Comparison of ENCODE assay signal across 26 cellular contexts in genomic region chr22:42132457-42132856, GRCh38. TPM values are rescaled to one million over a fixed set of nuclear protein-coding genes. Genes with fewer than 3 reads are reported as not detected.
A peak's percentile ranks its signal among the peaks of the same experiment; 100 is the strongest.
DNase-seq lines count a peak whose midpoint lies in the region; TF ChIP-seq lines count a peak whose summit lies in the region.
"Had no signal": no experiment of that assay in that cellular context is flagged by ENCODE, and none has a peak within 500 bp of the region (broad histone marks: within the 10 kb centered on the region; RNA-seq: fewer than 3 reads in every experiment).

No MANE protein-coding gene starts in this region.

- no peak for TF ChIP-seq CTCF in neural crest cell (conservative IDR thresholded peaks at IDR 0.05)
- no peak for TF ChIP-seq CTCF in chondrocyte (IDR thresholded peaks at IDR 0.05)

- no peak overlapping the region for H3K9ac ChIP-seq in BLaER1
- H3K9ac ChIP-seq: parathyroid adenoma had no signal

- H3K27ac Mint-ChIP-seq in neural crest cell (ENCODE audit: unreplicated experiment): no peak overlapping the region
- H3K27ac Mint-ChIP-seq in chondrocyte (ENCODE audit: unreplicated experiment): no peak overlapping the region
- H3K27ac Mint-ChIP-seq: activated T-cell treated with anti-CD3 and anti-CD28 coated beads, Interleukin-2, amount 50 U/mL, for 72 hours; natural killer cell treated with Interleukin-12 subunit alpha and Interleukin-12 subunit beta and Interleukin-15 and Interleukin-18, amount 100 ng/mL, for 72 hours; T-helper 2 cell treated with Interferon-gamma antibody and Interleukin-4, amounts not matched to agents 5 μg/mL and 100 μg/mL, for 36 hours had no signal

- H3K9me3 ChIP-seq in BLaER1: no peaks in the 10 kb centered on the region
- H3K9me3 ChIP-seq: mucosa of descending colon, upper lobe of left lung had no signal

- no peaks in the 10 kb centered on the region for H4K20me1 ChIP-seq in BLaER1

- no peaks in the 10 kb centered on the region for H3K36me3 ChIP-seq in BLaER1
- H3K36me3 ChIP-seq: MG63, upper lobe of left lung had no signal

- H3K4me3 ChIP-seq in BLaER1: no peak overlapping the region
- H3K4me3 ChIP-seq: lung, MG63, mucosa of descending colon, upper lobe of left lung had no signal

- no peaks in the 10 kb centered on the region for H3K27me3 ChIP-seq in BLaER1
- H3K27me3 ChIP-seq: MG63, upper lobe of left lung had no signal

- no peaks in the 10 kb centered on the region for H3K27me3 Mint-ChIP-seq in neural crest cell (ENCODE audit: low read depth)
- no peaks in the 10 kb centered on the region for H3K27me3 Mint-ChIP-seq in chondrocyte (ENCODE audit: low read depth)
- H3K27me3 Mint-ChIP-seq: activated CD4-positive, alpha-beta T cell treated with anti-CD3 and anti-CD28 coated beads, Interleukin-2, amount 10 ng/mL, durations not matched to agents 7 days and 5 days; natural killer cell treated with Interleukin-12 subunit alpha and Interleukin-12 subunit beta and Interleukin-15 and Interleukin-18, amount 100 ng/mL, for 72 hours had no signal

- H3K9me3 Mint-ChIP-seq in neural crest cell (no peaks in the 10 kb centered on the region), chondrocyte (ENCODE audit: low read depth) (no peaks in the 10 kb centered on the region)
- H3K9me3 Mint-ChIP-seq: activated CD4-positive, alpha-beta T cell treated with anti-CD3 and anti-CD28 coated beads, Interleukin-2, amount 10 ng/mL, durations not matched to agents 7 days and 5 days; activated T-cell treated with anti-CD3 and anti-CD28 coated beads, Interleukin-2, amount 50 U/mL, for 72 hours; natural killer cell treated with Interleukin-12 subunit alpha and Interleukin-12 subunit beta and Interleukin-15 and Interleukin-18, amount 100 ng/mL, for 72 hours; T-helper 2 cell treated with Interferon-gamma antibody and Interleukin-4, amounts not matched to agents 5 μg/mL and 100 μg/mL, for 36 hours had no signal

- peaks cover 31% of the 10 kb centered on the region for H3K4me1 ChIP-seq in BLaER1
- H3K4me1 ChIP-seq: parathyroid adenoma had no signal

- H3K27ac ChIP-seq in BLaER1: no peak overlapping the region
- H3K27ac ChIP-seq: parathyroid adenoma, upper lobe of left lung had no signal

- peak overlapping the region; percentile 32 for H3K4me2 ChIP-seq in BLaER1

- H3K36me3 Mint-ChIP-seq in neural crest cell (ENCODE audit: low read depth): no peaks in the 10 kb centered on the region
- H3K36me3 Mint-ChIP-seq in chondrocyte (ENCODE audit: low read depth): no peaks in the 10 kb centered on the region
- H3K36me3 Mint-ChIP-seq: natural killer cell treated with Interleukin-12 subunit alpha and Interleukin-12 subunit beta and Interleukin-15 and Interleukin-18, amount 100 ng/mL, for 72 hours had no signal

- peak overlapping the region; percentile 2 for H3K4me3 Mint-ChIP-seq in neural crest cell
- no peak overlapping the region for H3K4me3 Mint-ChIP-seq in chondrocyte (ENCODE audit: unreplicated experiment)
- H3K4me3 Mint-ChIP-seq: activated CD4-positive, alpha-beta T cell treated with anti-CD3 and anti-CD28 coated beads, Interleukin-2, amount 10 ng/mL, durations not matched to agents 7 days and 5 days; activated T-cell treated with anti-CD3 and anti-CD28 coated beads, Interleukin-2, amount 50 U/mL, for 72 hours; natural killer cell treated with Interleukin-12 subunit alpha and Interleukin-12 subunit beta and Interleukin-15 and Interleukin-18, amount 100 ng/mL, for 72 hours; T-helper 2 cell treated with Interferon-gamma antibody and Interleukin-4, amounts not matched to agents 5 μg/mL and 100 μg/mL, for 36 hours had no signal

- H3K4me1 Mint-ChIP-seq in neural crest cell (no peaks in the 10 kb centered on the region), chondrocyte (ENCODE audit: low read depth) (no peaks in the 10 kb centered on the region)
- H3K4me1 Mint-ChIP-seq: activated CD4-positive, alpha-beta T cell treated with anti-CD3 and anti-CD28 coated beads, Interleukin-2, amount 10 ng/mL, durations not matched to agents 7 days and 5 days had no signal

- DNase-seq in ELR (ENCODE audit: low read depth): peak; percentile 15
- peak; percentile 16 for DNase-seq in NCI-H69 (lab: John Stamatoyannopoulos, UW)
- no peak for DNase-seq in neural crest cell (ENCODE audit: low read depth, low spot score)
- no peak for DNase-seq in occipital lobe (lab: John Stamatoyannopoulos, UW)
- no peak for DNase-seq in chondrocyte (ENCODE audit: low spot score)
- no peak for DNase-seq in NCI-H2081 treated with DMSO at 0.1 percent for 48 hours (lab: John Stamatoyannopoulos, UW)
- DNase-seq: activated CD4-positive, alpha-beta T cell treated with anti-CD3 and anti-CD28 coated beads, Interleukin-2, amount 10 ng/mL, durations not matched to agents 7 days and 5 days; activated naive CD4-positive, alpha-beta T cell; activated T-cell treated with anti-CD3 and anti-CD28 coated beads, Interleukin-2, amount 50 U/mL, for 72 hours; effector CD8-positive, alpha-beta T cell; kidney glomerular epithelial cell; MG63; NCI-H1417 treated with DMSO at 0.1 percent for 48 hours; NCI-H2171; NCI-H510A; right cardiac atrium; SHP77; stimulated activated CD4-positive, alpha-beta T cell treated with anti-CD3 and anti-CD28 coated beads, Interleukin-2, amount 100 ng/mL, for 48 hours; upper lobe of left lung had no signal

RNA-seq across cellular contexts. Expression of gene CYP2D6, which starts 1.8 kb away (rescaled TPM):
- 3.5 and 3.7 TPM in 2 replicates for total RNA-seq in neural crest cell
- 1.7 TPM for total RNA-seq in occipital lobe
- total RNA-seq in chondrocyte: 0.75 to 1.7 TPM (median 0.95 TPM) in 3 replicates

RNA-seq across cellular contexts. Expression of gene NDUFA6, which starts 41.9 kb away (rescaled TPM):
- 104 and 120 TPM in 2 replicates for total RNA-seq in neural crest cell
- 34.3 TPM for total RNA-seq in occipital lobe
- total RNA-seq in chondrocyte: 62.2 to 70.7 TPM (median 66.3 TPM) in 3 replicates

RNA-seq across cellular contexts. Expression of gene SMDT1, which starts 53.0 kb away (rescaled TPM):
- total RNA-seq in neural crest cell: 65.7 and 70.9 TPM in 2 replicates
- 15.9 TPM for total RNA-seq in occipital lobe
- 54.1 to 56.1 TPM (median 55.0 TPM) in 3 replicates for total RNA-seq in chondrocyte

RNA-seq across cellular contexts. Expression of gene PHETA2, which starts 58.4 kb away (rescaled TPM):
- total RNA-seq in neural crest cell (1.3 and 1.5 TPM in 2 replicates), occipital lobe (3.0 TPM), chondrocyte (1.4 to 2.2 TPM in 2 of 3 replicates, not detected in the other)
- total RNA-seq: G401 had no signal

Comparison
In these comparisons a context has a peak if more than half of its experiments do, and no peak if none do; other contexts are left out.
1. DNase-seq: peak in ELR (single experiment) and NCI-H69 (single experiment); none in neural crest cell (single experiment), occipital lobe (single experiment), chondrocyte (single experiment) and NCI-H2081 treated with DMSO at 0.1 percent for 48 hours (single experiment).